Comparison of ENCODE assay signal across 8 cellular contexts in the genomic region with DNA sequence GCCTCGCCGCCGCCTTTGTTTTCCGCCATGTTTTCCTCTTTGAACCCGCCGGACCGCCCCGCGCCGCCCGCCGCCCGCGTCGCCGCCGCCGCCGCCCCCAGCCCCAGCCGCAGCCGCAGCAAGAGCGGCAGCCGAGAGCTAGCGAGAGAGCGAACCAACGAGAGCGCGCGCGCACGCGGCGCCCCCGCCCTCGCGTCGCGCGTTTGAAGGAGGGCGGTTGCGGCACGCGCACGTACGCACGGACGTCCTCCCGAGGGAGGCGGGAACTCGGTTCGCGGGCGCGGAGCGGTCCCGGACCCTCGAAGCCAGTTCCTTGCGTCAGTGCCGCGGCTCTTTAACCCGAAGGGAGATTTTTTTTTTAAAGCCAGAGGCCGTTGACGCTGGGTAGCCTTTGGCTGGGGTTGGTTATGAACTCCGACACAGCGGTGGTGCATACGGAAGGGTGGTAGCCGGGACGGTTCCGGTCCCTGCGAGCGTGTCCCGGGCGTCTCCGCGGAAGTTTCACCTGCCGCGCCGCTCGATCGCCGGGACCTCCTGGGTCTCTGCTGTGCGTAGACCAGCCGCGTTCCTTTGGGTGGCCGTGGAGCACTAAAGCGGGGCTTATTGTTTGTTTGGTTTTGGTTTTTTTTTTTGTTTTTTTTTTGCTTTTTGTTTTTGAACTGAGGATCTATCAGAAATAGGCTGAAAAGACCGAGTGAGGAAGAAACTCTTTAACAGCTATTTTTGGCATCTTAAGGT.
A peak's percentile ranks its signal among the peaks of the same experiment; 100 is the strongest.
DNase-seq lines count a peak whose midpoint lies in the region; ATAC-seq and TF ChIP-seq lines count a peak whose summit lies in the region.

A gene (minus strand): TSS at position 156 of the 738 bp plus-strand sequence. CDS start 127 bp downstream, at position 29.

- H3K36me3 Mint-ChIP-seq in effector memory CD8-positive, alpha-beta T cell (ENCODE audit: insufficient read depth), result peaks cover 25% of the 10 kb centered on the region
- H3K36me3 Mint-ChIP-seq in memory B cell, result peaks cover 2% of the 10 kb centered on the region

- no peaks in the 10 kb centered on the region for H3K27me3 Mint-ChIP-seq in effector memory CD8-positive, alpha-beta T cell
- H3K27me3 Mint-ChIP-seq in memory B cell, result no peaks in the 10 kb centered on the region

- TF ChIP-seq CTCF in GM20000 (IDR thresholded peaks at IDR 0.05; ENCODE audit: extremely low read depth, missing control alignments), result no peak

- peaks cover 39 to 53% of the 10 kb centered on the region in 2 donors for H3K4me1 Mint-ChIP-seq in effector memory CD8-positive, alpha-beta T cell (ENCODE audit: low read depth in 2 of 2)
- peaks cover 39% of the 10 kb centered on the region for H3K4me1 Mint-ChIP-seq in memory B cell

- DNase-seq in COLO668 (lab: John Stamatoyannopoulos, UW; ENCODE audit: unreplicated experiment) (peak; percentile 98), GM20000 (ENCODE audit: low spot score) (peak; percentile 96), HS-5 (ENCODE audit: low read depth) (peak; percentile 45), NK-92 (lab: John Stamatoyannopoulos, UW; ENCODE audit: unreplicated experiment) (peak; percentile 42), memory B cell (ENCODE audit: low spot score in 2 of 2) (peak; percentile 91 to 95)
- peak; percentile 83 to 84 for DNase-seq in activated CD8-positive, alpha-beta memory T cell treated with anti-CD3 and anti-CD28 coated beads for 4 hours (ENCODE audit: low read depth in 2 of 2)
- DNase-seq in effector memory CD8-positive, alpha-beta T cell, result peak; percentile 89 to 92 (median 92)
- DNase-seq in stimulated activated CD8-positive, alpha-beta memory T cell treated with anti-CD3 and anti-CD28 coated beads, Interleukin-12 subunit alpha, Interleukin-12 subunit beta, amount 100 ng/mL, for 1 hour (ENCODE audit: low read depth), result peak; percentile 84

- H3K27ac Mint-ChIP-seq in effector memory CD8-positive, alpha-beta T cell, result peak within 1 kb of the TSS; percentile 100
- peak within 1 kb of the TSS; percentile 100 for H3K27ac Mint-ChIP-seq in memory B cell

- ATAC-seq in effector memory CD8-positive, alpha-beta T cell (replicated peaks), result peak; percentile 75
- peak; percentile 76 for ATAC-seq in memory B cell (ENCODE audit: low read depth)

- H3K4me3 Mint-ChIP-seq in effector memory CD8-positive, alpha-beta T cell, result peak within 1 kb of the TSS; percentile 83 to 99
- peak within 1 kb of the TSS; percentile 96 for H3K4me3 Mint-ChIP-seq in memory B cell

- no peaks in the 10 kb centered on the region for H3K9me3 Mint-ChIP-seq in effector memory CD8-positive, alpha-beta T cell
- H3K9me3 Mint-ChIP-seq in memory B cell, result no peaks in the 10 kb centered on the region

Comparison
In these comparisons a context has a peak if more than half of its experiments do, and no peak if none do; other contexts are left out.
1. Peak in every context shown above with its lines: DNase-seq and ATAC-seq.
2. DNase-seq: peak in every context shown above with its lines; median percentile 98 in COLO668; 96 in GM20000; 93 in memory B cell; 92 in effector memory CD8-positive, alpha-beta T cell; 84 in stimulated activated CD8-positive, alpha-beta memory T cell treated with anti-CD3 and anti-CD28 coated beads, Interleukin-12 subunit alpha, Interleukin-12 subunit beta, amount 100 ng/mL, for 1 hour; 84 in activated CD8-positive, alpha-beta memory T cell treated with anti-CD3 and anti-CD28 coated beads for 4 hours; 45 in HS-5; 42 in NK-92.